22 cellular contexts compared by ENCODE assay signal in genomic region chr14:75909630-75910029, GRCh38.
DNase-seq lines count a peak whose midpoint lies in the region; ATAC-seq and TF ChIP-seq lines count a peak whose summit lies in the region.
"Had no signal": no experiment of that assay in that cellular context is flagged by ENCODE, and none has a peak within 500 bp of the region (broad histone marks: within the 10 kb centered on the region; RNA-seq: fewer than 3 reads in every experiment).

No MANE protein-coding gene starts in this region.

- POLR2A ChIA-PET in WTC11 (lab: Charles Lee), result no interaction called here

- H3K9me3 ChIP-seq in BE2C, result no peaks in the 10 kb centered on the region

- H3K27ac Mint-ChIP-seq in WTC11 (peak overlapping the region; percentile 48; the same call in 1 of the 2 replicates), nephron (peak overlapping the region; percentile 4 to 14 (median 12))
- H3K27ac Mint-ChIP-seq: B cell had no signal

- H3K4me3 ChIP-seq in BE2C (ENCODE audit: low read depth, low read length), result no peak overlapping the region
- H3K4me3 ChIP-seq: SK-N-MC had no signal

- no peaks in the 10 kb centered on the region for H3K36me3 ChIP-seq in BE2C

- H3K27me3 ChIP-seq in BE2C, result no peaks in the 10 kb centered on the region

- peaks cover 8% of the 10 kb centered on the region for H3K4me1 ChIP-seq in BE2C

- CTCF ChIA-PET in WTC11 (lab: Charles Lee), result interaction anchor here (9.2 kb wide), 1 partner anchor 71 kb away, joined by 307 read pairs; the partner anchor contains the start of genes IFT43 and TGFB3

- H3K36me3 Mint-ChIP-seq in WTC11 (no peaks in the 10 kb centered on the region), nephron (ENCODE audit: low read depth) (peaks cover 3% of the 10 kb centered on the region)

- H3K9me3 Mint-ChIP-seq in WTC11, result no peaks in the 10 kb centered on the region
- H3K9me3 Mint-ChIP-seq in nephron, result no peaks in the 10 kb centered on the region
- H3K9me3 Mint-ChIP-seq: CD14-positive monocyte; CD8-positive, alpha-beta memory T cell had no signal

- H3K27me3 Mint-ChIP-seq in WTC11 (ENCODE audit: low read depth) (no peaks in the 10 kb centered on the region), nephron (ENCODE audit: low read depth) (no peaks in the 10 kb centered on the region)
- H3K27me3 Mint-ChIP-seq: B cell had no signal

- peak; percentile 18 for DNase-seq in DMS 273 (lab: John Stamatoyannopoulos, UW; ENCODE audit: unreplicated experiment)
- no peak for DNase-seq in DMS 273 treated with DMSO at 0.1 percent for 48 hours (lab: John Stamatoyannopoulos, UW)
- no peak for DNase-seq in BE2C
- no peak for DNase-seq in WTC11 (ENCODE audit: low spot score)
- DNase-seq in stimulated activated CD4-positive, alpha-beta T cell treated with anti-CD3 and anti-CD28 coated beads, Interleukin-4, amount 100 ng/mL, for 4 hours, result no peak
- DNase-seq: CD8-positive, alpha-beta memory T cell; DMS53; NCI-H1092 treated with DMSO at 0.1 percent for 48 hours; NCI-H1436; NCI-H187; NCI-H2081 treated with DMSO at 0.1 percent for 48 hours; NCI-H446 treated with DMSO at 0.1 percent for 48 hours; NCI-H526; NCI-H82; RPMI8226; SHP77 treated with DMSO at 0.1 percent for 48 hours had no signal

- no peak for TF ChIP-seq POLR2A in GM18505 (IDR thresholded peaks at IDR 0.05; ENCODE audit: borderline replicate concordance, extremely low read depth, insufficient read depth, insufficient read length)

- H3K4me1 Mint-ChIP-seq in WTC11, result peaks cover 14% of the 10 kb centered on the region
- H3K4me1 Mint-ChIP-seq in nephron, result peaks cover 69% of the 10 kb centered on the region
- H3K4me1 Mint-ChIP-seq: B cell; CD8-positive, alpha-beta memory T cell had no signal

- H3K4me3 Mint-ChIP-seq in WTC11, result no peak overlapping the region
- H3K4me3 Mint-ChIP-seq in nephron, result no peak overlapping the region
- H3K4me3 Mint-ChIP-seq: B cell; CD14-positive monocyte; CD8-positive, alpha-beta memory T cell had no signal

- TF ChIP-seq CTCF in BE2C (IDR thresholded peaks at IDR 0.05; ENCODE audit: low read depth, low read length), result peak; percentile 5; the same call in 1 of the 2 replicates
- no peak for TF ChIP-seq CTCF in WTC11 (IDR thresholded peaks at IDR 0.05)
- no peak for TF ChIP-seq CTCF in nephron (IDR thresholded peaks at IDR 0.05; ENCODE audit: unreplicated experiment in 3 of 3)

- ATAC-seq in WTC11, result no peak
- no peak for ATAC-seq in GM18505 (IDR thresholded peaks at IDR 0.05; ENCODE audit: unreplicated experiment)
- no peak for ATAC-seq in GM21576 (IDR thresholded peaks at IDR 0.05; ENCODE audit: unreplicated experiment)

TF ChIP-seq in WTC11, 78 proteins besides CTCF, POLR2A, EP300 and RAD21:
- TF ChIP-seq NR1H2 (CRISPR knock-in tag; IDR thresholded peaks at IDR 0.05) (no peak), OVOL2 (CRISPR knock-in tag; IDR thresholded peaks at IDR 0.05; ENCODE audit: borderline replicate concordance) (no peak), TEAD4 (CRISPR knock-in tag; IDR thresholded peaks at IDR 0.05) (no peak), ZNF138 (CRISPR knock-in tag; conservative IDR thresholded peaks at IDR 0.05) (no peak), RORB (CRISPR knock-in tag; IDR thresholded peaks at IDR 0.05) (no peak), USF1 (CRISPR knock-in tag; IDR thresholded peaks at IDR 0.05) (no peak), CREB1 (CRISPR knock-in tag; IDR thresholded peaks at IDR 0.05) (no peak), CREM (CRISPR knock-in tag; IDR thresholded peaks at IDR 0.05) (no peak), SMAD3 (CRISPR knock-in tag; IDR thresholded peaks at IDR 0.05; ENCODE audit: borderline replicate concordance) (no peak)
